12 cellular contexts compared by ENCODE assay signal in genomic region chr6:56144538-56145324, GRCh38.
DNase-seq lines count a peak whose midpoint lies in the region; ATAC-seq, FAIRE-seq and TF ChIP-seq lines count a peak whose summit lies in the region.
"Had no signal": no experiment of that assay in that cellular context is flagged by ENCODE, and none has a peak within 500 bp of the region (broad histone marks: within the 10 kb centered on the region; RNA-seq: fewer than 3 reads in every experiment).

No MANE protein-coding gene starts in this region.

- DNase-seq in H54 (ENCODE audit: insufficient read length, low spot score) (peak; percentile 41), fibroblast of pulmonary artery (ENCODE audit: low read depth) (peak; percentile 24), urothelium cell line (ENCODE audit: low spot score) (peak; percentile 14), cerebellar cortex (ENCODE audit: low spot score) (no peak), erythroblast (lab: John Stamatoyannopoulos, UW) (no peak)
- DNase-seq: activated naive CD4-positive, alpha-beta T cell treated with anti-CD3 and anti-CD28 coated beads, Interleukin-2, amount 10 ng/mL, durations not matched to agents 7 days and 5 days; cerebellar nuclear complex had no signal

- TF ChIP-seq CTCF in fibroblast of pulmonary artery (IDR thresholded peaks at IDR 0.05; ENCODE audit: low read length, missing control alignments), result no peak

- H3K4me3 ChIP-seq in fibroblast of pulmonary artery (replicated peaks; ENCODE audit: low read depth, low read length), result no peak overlapping the region
- H3K4me3 ChIP-seq: lung, skin epidermis had no signal

- ATAC-seq in SK-N-SH treated with all-trans-retinoic acid at 6 μM for 48 hours (peak; percentile 76), HG02840 (IDR thresholded peaks at IDR 0.05; ENCODE audit: low FRiP score, unreplicated experiment) (no peak)

- peak; percentile 100 for FAIRE-seq in H54 (lab: Jason Lieb, UNC)
- no peak for FAIRE-seq in urothelium cell line (lab: Jason Lieb, UNC)
- FAIRE-seq: HTR-8/SVneo had no signal

- TF ChIP-seq POLR2A in H54 (IDR thresholded peaks at IDR 0.05; ENCODE audit: low read depth, low read length) (no peak), erythroblast (IDR thresholded peaks at IDR 0.05; ENCODE audit: low read length) (no peak)

TF ChIP-seq in SK-N-SH treated with all-trans-retinoic acid at 6 μM for 48 hours, 23 proteins besides CTCF, POLR2A, EP300 and RAD21:
- TF ChIP-seq ZNF565 (CRISPR knock-in tag; conservative IDR thresholded peaks at IDR 0.05; ENCODE audit: low read depth) (no peak), RARB (CRISPR knock-in tag; IDR thresholded peaks at IDR 0.05) (no peak), ZNF8 (CRISPR knock-in tag; IDR thresholded peaks at IDR 0.05) (no peak), OSR1 (CRISPR knock-in tag; IDR thresholded peaks at IDR 0.05) (no peak), GLIS3 (CRISPR knock-in tag; IDR thresholded peaks at IDR 0.05) (no peak), TSHZ2 (CRISPR knock-in tag; IDR thresholded peaks at IDR 0.05) (no peak), CREB5 (CRISPR knock-in tag; IDR thresholded peaks at IDR 0.05; ENCODE audit: low read depth) (no peak), ZNF70 (CRISPR knock-in tag; IDR thresholded peaks at IDR 0.05) (no peak), PATZ1 (CRISPR knock-in tag; IDR thresholded peaks at IDR 0.05; ENCODE audit: borderline replicate concordance) (no peak), ISL1 (CRISPR knock-in tag; IDR thresholded peaks at IDR 0.05) (no peak), PPARA (CRISPR knock-in tag; IDR thresholded peaks at IDR 0.05; ENCODE audit: borderline replicate concordance) (no peak), ZFP3 (CRISPR knock-in tag; IDR thresholded peaks at IDR 0.05) (no peak), CSRNP3 (CRISPR knock-in tag; IDR thresholded peaks at IDR 0.05) (no peak), BACH2 (CRISPR knock-in tag; IDR thresholded peaks at IDR 0.05; ENCODE audit: borderline replicate concordance) (no peak), SNAI2 (CRISPR knock-in tag; IDR thresholded peaks at IDR 0.05) (no peak), CSDC2 (CRISPR knock-in tag; IDR thresholded peaks at IDR 0.05) (no peak)

Comparison
In these comparisons a context has a peak if more than half of its experiments do, and no peak if none do; other contexts are left out.
1. DNase-seq: peak in H54 (single experiment), fibroblast of pulmonary artery (single experiment) and urothelium cell line (single experiment); none in cerebellar cortex (single experiment) and erythroblast (0 of 2).